9 cellular contexts compared by ENCODE assay signal in the genomic region with DNA sequence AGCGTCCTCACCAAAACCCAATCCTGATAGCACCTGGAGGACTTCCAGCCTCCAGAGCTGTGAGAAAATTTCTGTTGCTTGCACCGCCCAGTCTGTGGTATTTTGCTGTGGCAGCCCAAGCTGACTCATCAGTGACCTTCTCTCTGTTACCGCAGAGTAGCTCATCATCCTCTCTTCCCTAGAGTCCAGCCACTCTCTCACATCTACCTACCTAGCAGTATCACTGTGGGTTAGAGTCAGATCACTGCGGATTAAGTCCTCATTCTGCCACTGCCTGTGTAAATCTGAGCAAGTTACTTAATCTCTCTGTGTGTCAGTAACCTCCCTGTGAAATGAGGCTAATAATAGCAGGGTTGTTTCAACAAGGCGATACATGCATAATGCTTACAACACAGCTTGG. TPM values are rescaled to one million over a fixed set of nuclear protein-coding genes. Genes with fewer than 3 reads are reported as not detected.
DNase-seq lines count a peak whose midpoint lies in the region; ATAC-seq, FAIRE-seq and TF ChIP-seq lines count a peak whose summit lies in the region.
"Had no signal": no experiment of that assay in that cellular context is flagged by ENCODE, and none has a peak within 500 bp of the region (broad histone marks: within the 10 kb centered on the region; RNA-seq: fewer than 3 reads in every experiment).

No MANE protein-coding gene starts in this region.

- no peaks in the 10 kb centered on the region for H3K79me2 ChIP-seq in K562 (ENCODE audit: control insufficient read depth, insufficient read depth, low read length)
- H3K79me2 ChIP-seq: parathyroid adenoma had no signal

- no peaks in the 10 kb centered on the region for H3K9me1 ChIP-seq in K562 (ENCODE audit: control insufficient read depth, insufficient read depth, low read length)

- H3K9ac ChIP-seq in K562 (ENCODE audit: insufficient read depth in 1 of 2, low read depth in 2 of 2, low read length in 2 of 2) = no peak overlapping the region
- H3K9ac ChIP-seq: parathyroid adenoma had no signal

- peaks cover 7% of the 10 kb centered on the region; the same call in 1 of the 2 replicates for H4K20me1 ChIP-seq in K562 (replicated peaks; ENCODE audit: control insufficient read depth, insufficient read depth, low read length)

- no TSS peak for BruUV-seq in K562 (replicated peaks; lab: Mats Ljungman, UMichigan)

- no peak overlapping the region for H3K4me3 ChIP-seq in K562

- POLR2A ChIA-PET in K562 (lab: Yijun Ruan, JAX) = interaction anchor here (0.6 kb wide), 1 partner anchor 418 kb away, joined by 4 read pairs; no protein-coding TSS in a partner anchor

- no peak for TF ChIP-seq RAD21 in K562 (CRISPR knock-in tag; conservative IDR thresholded peaks at IDR 0.05 in 1 of 2, IDR thresholded peaks at IDR 0.05 in 1 of 2)

- TF ChIP-seq CTCF in K562 (IDR thresholded peaks at IDR 0.05 in 2 of 3, conservative IDR thresholded peaks at IDR 0.05 in 1 of 3; ENCODE audit: insufficient read depth in 2 of 3, low read depth in 1 of 3, low read length in 3 of 3) = no peak

- CTCF ChIA-PET in K562 (lab: Yijun Ruan, JAX; ENCODE audit: low intra/inter-chr PET ratio) = no interaction called here

- TF ChIP-seq POLR2A in K562 (conservative IDR thresholded peaks at IDR 0.05) = no peak

- in situ Hi-C loops in K562 (cut with MboI) = no loop called here

- WGBS in K562 (ENCODE audit: insufficient coverage, low coverage, missing lambda C conversion rate) = 0% methylated on average over 3 of the region's 5 CpGs

- no peak overlapping the region for H3K4me2 ChIP-seq in K562 (ENCODE audit: insufficient read depth, low read length)

- no peak for TF ChIP-seq EP300 in K562 (IDR thresholded peaks at IDR 0.05; ENCODE audit: low read length)

- no peak overlapping the region for H3K27ac ChIP-seq in K562 (ENCODE audit: extremely low read depth, low read depth, low read length)
- H3K27ac ChIP-seq: parathyroid adenoma had no signal

- H3K36me3 ChIP-seq in K562 (ENCODE audit: control insufficient read depth, insufficient read depth, low read length) = no peaks in the 10 kb centered on the region

- ATAC-seq in GM18520 (IDR thresholded peaks at IDR 0.05; ENCODE audit: unreplicated experiment) = peak; percentile 70
- peak; percentile 65 for ATAC-seq in HG03095 (IDR thresholded peaks at IDR 0.05; ENCODE audit: unreplicated experiment)
- peak; percentile 61 for ATAC-seq in SK-N-SH treated with all-trans-retinoic acid at 6 μM for 48 hours
- ATAC-seq in K562 = peak; percentile 77

- DNase-seq in K562 (ENCODE audit: extremely low read depth in 1 of 4, low spot score in 3 of 4) = peak in 2 of 4 experiments; percentile 25 to 65
- DNase-seq in stimulated activated CD4-positive, alpha-beta T cell treated with anti-CD3 and anti-CD28 coated beads, Interleukin-15, amount 100 ng/mL, for 24 hours = peak; percentile 53
- DNase-seq in NAMALWA (ENCODE audit: low spot score) = no peak
- no peak for DNase-seq in NCI-H1092 treated with DMSO at 0.1 percent for 48 hours (lab: John Stamatoyannopoulos, UW)
- no peak for DNase-seq in germinal center (ENCODE audit: low spot score)

- no peaks in the 10 kb centered on the region; a peak in 1 of 5 replicates for H3K27me3 ChIP-seq in K562 (ENCODE audit: control insufficient read depth in 2 of 2, insufficient read depth in 2 of 2, low read length in 2 of 2)

- FAIRE-seq in K562 (lab: Jason Lieb, UNC) = no peak

- H3K9me3 ChIP-seq in K562 (replicated peaks; ENCODE audit: control insufficient read depth, insufficient read depth, low read depth, low read length) = no peaks in the 10 kb centered on the region

- peaks cover 0 to 13% of the 10 kb centered on the region in 2 experiments; a peak in 4 of 5 replicates for H3K4me1 ChIP-seq in K562 (replicated peaks in 1 of 2; ENCODE audit: control insufficient read depth in 2 of 2, insufficient read depth in 2 of 2, low read length in 2 of 2)

- no peak overlapping the region for H2AFZ ChIP-seq in K562 (ENCODE audit: low read depth, low read length)
- H2AFZ ChIP-seq: parathyroid adenoma had no signal

- intact Hi-C loops in K562 (cut with micrococcal nuclease) = loop anchor here (5.0 to 10.0 kb wide), 2 partner anchors 225 to 233 kb away; no protein-coding TSS in a partner anchor

TF ChIP-seq in SK-N-SH treated with all-trans-retinoic acid at 6 μM for 48 hours, 23 proteins besides CTCF, POLR2A, EP300 and RAD21:
- no peak for TF ChIP-seq GLIS3 (CRISPR knock-in tag; IDR thresholded peaks at IDR 0.05)
- no peak for TF ChIP-seq TOX (CRISPR knock-in tag; IDR thresholded peaks at IDR 0.05; ENCODE audit: borderline replicate concordance)
- TF ChIP-seq, protein P1, sequence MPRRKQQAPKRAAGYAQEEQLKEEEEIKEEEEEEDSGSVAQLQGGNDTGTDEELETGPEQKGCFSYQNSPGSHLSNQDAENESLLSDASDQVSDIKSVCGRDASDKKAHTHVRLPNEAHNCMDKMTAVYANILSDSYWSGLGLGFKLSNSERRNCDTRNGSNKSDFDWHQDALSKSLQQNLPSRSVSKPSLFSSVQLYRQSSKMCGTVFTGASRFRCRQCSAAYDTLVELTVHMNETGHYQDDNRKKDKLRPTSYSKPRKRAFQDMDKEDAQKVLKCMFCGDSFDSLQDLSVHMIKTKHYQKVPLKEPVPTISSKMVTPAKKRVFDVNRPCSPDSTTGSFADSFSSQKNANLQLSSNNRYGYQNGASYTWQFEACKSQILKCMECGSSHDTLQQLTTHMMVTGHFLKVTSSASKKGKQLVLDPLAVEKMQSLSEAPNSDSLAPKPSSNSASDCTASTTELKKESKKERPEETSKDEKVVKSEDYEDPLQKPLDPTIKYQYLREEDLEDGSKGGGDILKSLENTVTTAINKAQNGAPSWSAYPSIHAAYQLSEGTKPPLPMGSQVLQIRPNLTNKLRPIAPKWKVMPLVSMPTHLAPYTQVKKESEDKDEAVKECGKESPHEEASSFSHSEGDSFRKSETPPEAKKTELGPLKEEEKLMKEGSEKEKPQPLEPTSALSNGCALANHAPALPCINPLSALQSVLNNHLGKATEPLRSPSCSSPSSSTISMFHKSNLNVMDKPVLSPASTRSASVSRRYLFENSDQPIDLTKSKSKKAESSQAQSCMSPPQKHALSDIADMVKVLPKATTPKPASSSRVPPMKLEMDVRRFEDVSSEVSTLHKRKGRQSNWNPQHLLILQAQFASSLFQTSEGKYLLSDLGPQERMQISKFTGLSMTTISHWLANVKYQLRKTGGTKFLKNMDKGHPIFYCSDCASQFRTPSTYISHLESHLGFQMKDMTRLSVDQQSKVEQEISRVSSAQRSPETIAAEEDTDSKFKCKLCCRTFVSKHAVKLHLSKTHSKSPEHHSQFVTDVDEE (CRISPR knock-in tag; IDR thresholded peaks at IDR 0.05) = no peak

TF ChIP-seq in K562, 482 proteins besides CTCF, POLR2A, EP300 and RAD21 (continues in another document):
- TF ChIP-seq NR2C2 (CRISPR knock-in tag; IDR thresholded peaks at IDR 0.05) (no peak), NR2C2 (tag; IDR thresholded peaks at IDR 0.05) (peak; percentile 42; the same call in 1 of the 2 replicates), NCOA4 (IDR thresholded peaks at IDR 0.05; ENCODE audit: partially characterized antibody) (no peak), EP400 (IDR thresholded peaks at IDR 0.05) (no peak), FOXA1 (IDR thresholded peaks at IDR 0.05; ENCODE audit: borderline replicate concordance) (no peak), PML (IDR thresholded peaks at IDR 0.05; ENCODE audit: low read length) (no peak), ELF2 (CRISPR knock-in tag; IDR thresholded peaks at IDR 0.05) (no peak), U2AF2 (optimal IDR thresholded peaks at IDR 0.05; ENCODE audit: low read depth, low read length) (no peak)
- TF ChIP-seq, protein P2, sequence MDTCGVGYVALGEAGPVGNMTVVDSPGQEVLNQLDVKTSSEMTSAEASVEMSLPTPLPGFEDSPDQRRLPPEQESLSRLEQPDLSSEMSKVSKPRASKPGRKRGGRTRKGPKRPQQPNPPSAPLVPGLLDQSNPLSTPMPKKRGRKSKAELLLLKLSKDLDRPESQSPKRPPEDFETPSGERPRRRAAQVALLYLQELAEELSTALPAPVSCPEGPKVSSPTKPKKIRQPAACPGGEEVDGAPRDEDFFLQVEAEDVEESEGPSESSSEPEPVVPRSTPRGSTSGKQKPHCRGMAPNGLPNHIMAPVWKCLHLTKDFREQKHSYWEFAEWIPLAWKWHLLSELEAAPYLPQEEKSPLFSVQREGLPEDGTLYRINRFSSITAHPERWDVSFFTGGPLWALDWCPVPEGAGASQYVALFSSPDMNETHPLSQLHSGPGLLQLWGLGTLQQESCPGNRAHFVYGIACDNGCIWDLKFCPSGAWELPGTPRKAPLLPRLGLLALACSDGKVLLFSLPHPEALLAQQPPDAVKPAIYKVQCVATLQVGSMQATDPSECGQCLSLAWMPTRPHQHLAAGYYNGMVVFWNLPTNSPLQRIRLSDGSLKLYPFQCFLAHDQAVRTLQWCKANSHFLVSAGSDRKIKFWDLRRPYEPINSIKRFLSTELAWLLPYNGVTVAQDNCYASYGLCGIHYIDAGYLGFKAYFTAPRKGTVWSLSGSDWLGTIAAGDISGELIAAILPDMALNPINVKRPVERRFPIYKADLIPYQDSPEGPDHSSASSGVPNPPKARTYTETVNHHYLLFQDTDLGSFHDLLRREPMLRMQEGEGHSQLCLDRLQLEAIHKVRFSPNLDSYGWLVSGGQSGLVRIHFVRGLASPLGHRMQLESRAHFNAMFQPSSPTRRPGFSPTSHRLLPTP (IDR thresholded peaks at IDR 0.05; ENCODE audit: borderline replicate concordance, extremely low read depth, insufficient read length) = no peak

RNA-seq across cellular contexts. Expression of a gene that starts 40.3 kb away (rescaled TPM):
- 16.5 and 32.0 TPM in 2 replicates for total RNA-seq in K562 (2011; cell fraction: chromatin; rRNA removed; ENCODE audit: low replicate concordance)
- 7.8 and 10.3 TPM in 2 replicates for total RNA-seq in K562 (2011; cell fraction: nucleolus; rRNA removed)
- total RNA-seq in K562 (2011; cell fraction: nucleoplasm; rRNA removed) = 13.6 and 16.8 TPM in 2 replicates
- total RNA-seq in K562 (2014; rRNA removed) = 7.2 and 8.8 TPM in 2 replicates
- total RNA-seq in K562 (2014; rRNA removed; fragmentation: Illumina TruSeq; extraction: Trizol) = 15.4 TPM in 2 replicates
- 12.0 and 12.9 TPM in 2 replicates for total RNA-seq in K562 (2015; rRNA removed; fragmentation: Illumina TruSeq; extraction: Trizol)
- 10.1 and 10.2 TPM in 2 replicates for total RNA-seq in K562 (2021)
- 15.2 and 18.0 TPM in 2 replicates for polyA plus RNA-seq in K562 (2011; rRNA removed)
- 4.0 and 6.8 TPM in 2 replicates for polyA plus RNA-seq in K562 (2011; cell fraction: cytosol; rRNA removed)
- 18.2 and 21.1 TPM in 2 replicates for polyA plus RNA-seq in K562 (2011; cell fraction: nucleus; rRNA removed)
- polyA plus RNA-seq in K562 (2012) = 6.7 and 7.6 TPM in 2 replicates
- polyA plus RNA-seq in K562 (2014; fragmentation: Illumina TruSeq; extraction: Trizol) = 14.5 and 16.9 TPM in 2 replicates
- 10 to 100 TPM in 1 of 2 experiments, 1 to 10 TPM in 1; 5.5 to 12.0 TPM for polyA plus RNA-seq in K562 (2014; fragmentation: Nextera tagmentation; extraction: Ambion mirVana)
- polyA plus RNA-seq in K562 (2014; rRNA removed) = 12.0 and 12.4 TPM in 2 replicates
- polyA minus RNA-seq in K562 (2011; rRNA and poly(A)+ RNA removed) = 16.7 and 22.3 TPM in 2 replicates
- 5.5 and 6.8 TPM in 2 replicates for polyA minus RNA-seq in K562 (2011; cell fraction: cytosol; rRNA and poly(A)+ RNA removed)
- 10.5 and 18.7 TPM in 2 replicates for polyA minus RNA-seq in K562 (2011; cell fraction: nucleus; rRNA and poly(A)+ RNA removed)
